ENCODE assay signal across 23 cellular contexts in the genomic region with DNA sequence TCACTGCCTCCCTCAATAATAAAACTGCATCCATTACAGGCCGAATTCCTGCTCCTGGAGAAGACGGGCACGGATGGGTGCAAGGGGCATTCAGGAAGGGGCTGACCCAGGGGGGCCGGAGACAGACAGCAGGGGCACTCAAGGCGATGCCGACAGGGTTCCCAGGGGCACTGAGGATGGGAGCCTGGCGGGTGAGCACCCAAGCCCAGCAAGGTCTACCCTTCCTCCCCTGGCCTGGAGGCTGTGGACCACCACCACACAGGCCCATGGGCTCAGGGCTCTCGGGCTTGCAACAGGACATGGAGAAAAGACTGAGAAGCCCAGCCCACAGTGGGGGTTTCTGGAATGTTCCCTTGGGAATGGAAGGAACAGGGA.
"Had no signal": no experiment of that assay in that cellular context is flagged by ENCODE, and none has a peak within 500 bp of the region (broad histone marks: within the 10 kb centered on the region; RNA-seq: fewer than 3 reads in every experiment).

No MANE protein-coding gene starts in this region.

- DNase-seq: dermis blood vessel endothelial cell; effector CD4-positive, alpha-beta T cell; effector memory CD4-positive, alpha-beta T cell; foreskin keratinocyte; heart left ventricle; hypothalamus; immature natural killer cell; islet precursor cell; left cardiac atrium; left ventricle myocardium superior; lower lobe of right lung; mesenchymal stem cell; mucosa of descending colon had no signal

- H3K4me1 ChIP-seq: foreskin keratinocyte had no signal

- H3K79me2 ChIP-seq: hepatocyte had no signal

- H3K4me3 Mint-ChIP-seq: immature natural killer cell, mesothelial cell of epicardium had no signal

- FAIRE-seq: colon, endothelial cell of umbilical vein, frontal cortex had no signal

- H3K27ac Mint-ChIP-seq: immature natural killer cell, mesothelial cell of epicardium had no signal

- H3K36me3 Mint-ChIP-seq: immature natural killer cell had no signal

- ATAC-seq: gastroesophageal sphincter, heart left ventricle, left cardiac atrium, left lung, left ventricle myocardium superior, lower lobe of right lung, mucosa of descending colon had no signal

- H3K36me3 ChIP-seq: esophagus muscularis mucosa, gastroesophageal sphincter, heart left ventricle, left lung, lower lobe of right lung had no signal

- H3K4me3 ChIP-seq: coronary artery, dorsolateral prefrontal cortex, esophagus muscularis mucosa, gastroesophageal sphincter, heart left ventricle, hepatocyte, left lung, lower lobe of right lung, mucosa of descending colon had no signal

- H3K27me3 ChIP-seq: foreskin keratinocyte, hepatocyte had no signal

- H2AFZ ChIP-seq: hepatocyte had no signal

- H3K27ac ChIP-seq: coronary artery, dorsolateral prefrontal cortex, esophagus muscularis mucosa, gastroesophageal sphincter, heart left ventricle, hepatocyte, left lung, lower lobe of right lung had no signal

- H3K4me2 ChIP-seq: hepatocyte had no signal

- H3K9me3 ChIP-seq: esophagus muscularis mucosa, heart left ventricle, left lung, lower lobe of right lung, mucosa of descending colon had no signal
